1 cellular context compared by ENCODE assay signal in the genomic region with DNA sequence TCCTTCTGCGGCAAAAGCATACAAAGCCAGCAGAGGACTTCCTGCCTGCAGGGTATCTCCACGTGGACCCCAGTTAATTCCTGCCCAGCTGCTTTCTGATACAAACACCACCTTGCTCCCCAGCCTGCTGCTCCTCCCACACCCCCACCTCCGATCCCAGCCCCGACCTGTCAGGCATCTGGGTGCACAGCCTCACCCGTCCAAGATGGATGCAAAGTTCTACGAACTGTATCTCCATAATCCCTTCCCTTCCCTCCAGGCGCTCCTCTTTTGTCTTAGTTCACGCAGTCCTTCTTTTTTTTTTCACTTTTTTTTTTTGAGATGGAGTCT.
TF ChIP-seq lines count a peak whose summit lies in the region.

No MANE protein-coding gene starts in this region.

TF ChIP-seq in H1, 55 proteins besides CTCF, POLR2A, EP300 and RAD21:
- TF ChIP-seq KDM4A (IDR thresholded peaks at IDR 0.05; ENCODE audit: low read depth, low read length, severe bottlenecking) (no peak), POU5F1 (IDR thresholded peaks at IDR 0.05; ENCODE audit: low read depth, low read length) (no peak), RXRA (IDR thresholded peaks at IDR 0.05; ENCODE audit: insufficient read depth, low read depth, low read length) (no peak), KDM5A (IDR thresholded peaks at IDR 0.05; ENCODE audit: low read length) (no peak), ZNF274 (IDR thresholded peaks at IDR 0.05; ENCODE audit: borderline replicate concordance, extremely low read depth, low read length) (no peak), MAX (IDR thresholded peaks at IDR 0.05) (no peak), ATF3 (IDR thresholded peaks at IDR 0.05; ENCODE audit: insufficient read depth, low read depth, low read length) (no peak), BACH1 (IDR thresholded peaks at IDR 0.05; ENCODE audit: low read length) (no peak), HDAC6 (IDR thresholded peaks at IDR 0.05; ENCODE audit: low read depth, low read length) (no peak)
- TF ChIP-seq, protein P1, sequence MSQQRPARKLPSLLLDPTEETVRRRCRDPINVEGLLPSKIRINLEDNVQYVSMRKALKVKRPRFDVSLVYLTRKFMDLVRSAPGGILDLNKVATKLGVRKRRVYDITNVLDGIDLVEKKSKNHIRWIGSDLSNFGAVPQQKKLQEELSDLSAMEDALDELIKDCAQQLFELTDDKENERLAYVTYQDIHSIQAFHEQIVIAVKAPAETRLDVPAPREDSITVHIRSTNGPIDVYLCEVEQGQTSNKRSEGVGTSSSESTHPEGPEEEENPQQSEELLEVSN (IDR thresholded peaks at IDR 0.05) = no peak
